13 cellular contexts compared by ENCODE assay signal in the genomic region with DNA sequence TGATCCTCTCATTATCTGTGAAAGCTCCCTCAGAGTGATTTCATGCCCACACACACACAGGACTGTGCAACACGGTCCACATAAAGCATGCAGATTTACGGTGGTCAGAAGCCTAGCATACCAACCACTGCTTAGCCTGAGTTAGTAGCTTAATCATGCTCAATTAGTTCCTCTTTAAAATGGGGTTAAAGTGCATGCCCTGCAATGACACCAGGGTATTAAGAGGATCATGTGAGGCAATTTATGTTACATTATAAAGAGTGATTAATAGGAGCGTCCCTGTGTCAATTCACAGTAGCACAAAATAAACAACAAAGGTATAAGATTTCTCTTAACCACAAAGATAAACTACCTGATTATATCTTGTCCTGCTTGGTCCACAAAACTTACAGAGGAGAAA. TPM values are rescaled to one million over a fixed set of nuclear protein-coding genes. Genes with fewer than 3 reads are reported as not detected.
DNase-seq lines count a peak whose midpoint lies in the region; ATAC-seq and TF ChIP-seq lines count a peak whose summit lies in the region.
"Had no signal": no experiment of that assay in that cellular context is flagged by ENCODE, and none has a peak within 500 bp of the region (broad histone marks: within the 10 kb centered on the region; RNA-seq: fewer than 3 reads in every experiment).

No MANE protein-coding gene starts in this region.

- ATAC-seq in GM21526 (IDR thresholded peaks at IDR 0.05; ENCODE audit: low FRiP score, unreplicated experiment), result no peak
- no peak for ATAC-seq in stimulated activated naive CD8-positive, alpha-beta T cell treated with anti-CD3 and anti-CD28 coated beads, Interleukin-15, Interleukin-2, amounts not matched to agents 100 U/mL and 50 U/mL, for 24 hours

- peak; percentile 34 for DNase-seq in NCI-H82 (lab: John Stamatoyannopoulos, UW)
- DNase-seq in NCI-H82 treated with DMSO at 0.1 percent for 48 hours (lab: John Stamatoyannopoulos, UW; ENCODE audit: unreplicated experiment), result no peak
- peak; percentile 75 for DNase-seq in NOMO-1 treated with dmso at 0.1 percent for 144 hours (lab: John Stamatoyannopoulos, UW; ENCODE audit: unreplicated experiment)
- peak; percentile 7 for DNase-seq in fibroblast of villous mesenchyme (ENCODE audit: low read depth)
- DNase-seq in activated T-cell treated with anti-CD3 and anti-CD28 coated beads, Interleukin-2, amount 50 U/mL, for 1 hour, result no peak
- DNase-seq in NCI-H226, result no peak
- DNase-seq in stimulated activated naive CD8-positive, alpha-beta T cell treated with anti-CD3 and anti-CD28 coated beads, Interleukin-15, Interleukin-2, amounts not matched to agents 100 U/mL and 50 U/mL, for 24 hours, result no peak
- DNase-seq: H7, Kasumi-1, NCI-H1092 treated with DMSO at 0.1 percent for 48 hours, NCI-H1694, NCI-H69 had no signal

- H3K4me3 ChIP-seq in fibroblast of villous mesenchyme (ENCODE audit: low read depth, low read length), result no peak overlapping the region

- no peak for TF ChIP-seq CTCF in fibroblast of villous mesenchyme (IDR thresholded peaks at IDR 0.05; ENCODE audit: insufficient read depth, low read depth, low read length)

RNA-seq across cellular contexts. Expression of a gene that starts 39.8 kb away (rescaled TPM):
- 0.64 and 0.86 TPM in 2 replicates for total RNA-seq in fibroblast of villous mesenchyme

RNA-seq across cellular contexts. Expression of a gene that starts 40.0 kb away (rescaled TPM):
- 7.1 and 12.1 TPM in 2 replicates for total RNA-seq in fibroblast of villous mesenchyme

Comparison
In these comparisons a context has a peak if more than half of its experiments do, and no peak if none do; other contexts are left out.
1. DNase-seq: peak in NCI-H82 (single experiment), NOMO-1 treated with dmso at 0.1 percent for 144 hours (single experiment) and fibroblast of villous mesenchyme (single experiment); none in NCI-H82 treated with DMSO at 0.1 percent for 48 hours (single experiment), activated T-cell treated with anti-CD3 and anti-CD28 coated beads, Interleukin-2, amount 50 U/mL, for 1 hour (single experiment), NCI-H226 (single experiment) and stimulated activated naive CD8-positive, alpha-beta T cell treated with anti-CD3 and anti-CD28 coated beads, Interleukin-15, Interleukin-2, amounts not matched to agents 100 U/mL and 50 U/mL, for 24 hours (single experiment).